Comparison of ENCODE assay signal across 1 cellular context in the genomic region with DNA sequence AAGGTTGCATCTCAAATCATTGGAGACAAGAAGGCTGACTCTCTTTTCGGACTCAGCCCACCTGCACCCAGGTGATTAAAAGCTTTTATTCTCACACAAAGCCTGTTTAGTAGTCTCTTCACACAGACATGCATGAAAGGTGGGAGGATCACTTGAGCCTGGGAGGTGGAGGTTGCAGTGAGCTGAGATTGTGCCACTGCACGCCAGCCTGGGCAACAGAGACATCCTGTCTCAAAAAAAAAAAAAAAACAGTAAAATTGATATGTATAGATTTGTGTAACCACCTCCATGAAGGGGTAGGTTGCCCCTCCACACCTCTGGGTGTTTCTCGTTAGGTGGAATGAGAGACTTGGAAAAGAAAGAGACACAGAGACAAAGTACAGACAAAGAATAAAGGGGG. TPM values are rescaled to one million over a fixed set of nuclear protein-coding genes. Genes with fewer than 3 reads are reported as not detected.
"Had no signal": no experiment of that assay in that cellular context is flagged by ENCODE, and none has a peak within 500 bp of the region (broad histone marks: within the 10 kb centered on the region; RNA-seq: fewer than 3 reads in every experiment).

No MANE protein-coding gene starts in this region.

RNA-seq across cellular contexts. Expression of gene FCGBP, which starts 24.5 kb away (rescaled TPM):
- polyA plus RNA-seq: cardiac muscle cell had no signal
